In genomic region chr22:32920032-32920628, GRCh38 we compare ENCODE assay signal across 12 cellular contexts.
DNase-seq lines count a peak whose midpoint lies in the region; ATAC-seq and TF ChIP-seq lines count a peak whose summit lies in the region.
"Had no signal": no experiment of that assay in that cellular context is flagged by ENCODE, and none has a peak within 500 bp of the region (broad histone marks: within the 10 kb centered on the region; RNA-seq: fewer than 3 reads in every experiment).

No MANE protein-coding gene starts in this region.

- peak; percentile 75 for DNase-seq in AG10803 (ENCODE audit: low read depth)
- peak; percentile 95 to 99 for DNase-seq in NOMO-1 (lab: John Stamatoyannopoulos, UW; ENCODE audit: unreplicated experiment in 2 of 2)
- DNase-seq in fibroblast of mammary gland (ENCODE audit: low read depth), result peak; percentile 67
- DNase-seq in myocyte (ENCODE audit: low read depth), result peak; percentile 30
- no peak for DNase-seq in hypothalamus (lab: John Stamatoyannopoulos, UW)
- no peak for DNase-seq in activated T-cell treated with anti-CD3 and anti-CD28 coated beads for 4 hours
- DNase-seq in kidney tubule cell (ENCODE audit: low spot score), result no peak
- DNase-seq: DMS79 treated with DMSO at 0.1 percent for 48 hours, naive B cell, SHP77 treated with DMSO at 0.1 percent for 48 hours had no signal

- no peak for TF ChIP-seq CTCF in AG10803 (conservative IDR thresholded peaks at IDR 0.05; ENCODE audit: low read length)
- TF ChIP-seq CTCF in fibroblast of mammary gland (conservative IDR thresholded peaks at IDR 0.05; ENCODE audit: control insufficient read depth, insufficient read depth, low read depth, low read length), result no peak

- H3K4me3 ChIP-seq in AG10803 (ENCODE audit: low read length), result no peak overlapping the region
- H3K4me3 ChIP-seq in fibroblast of mammary gland (ENCODE audit: control insufficient read depth, low read depth, low read length), result no peak overlapping the region

- no peak for ATAC-seq in GM18873 (IDR thresholded peaks at IDR 0.05; ENCODE audit: low FRiP score, unreplicated experiment)
- ATAC-seq: activated naive CD4-positive, alpha-beta T cell treated with anti-CD3 and anti-CD28 coated beads, Interleukin-2, amount 50 U/mL, for 72 hours had no signal

Comparison
In these comparisons a context has a peak if more than half of its experiments do, and no peak if none do; other contexts are left out.
1. DNase-seq: peak in AG10803 (single experiment), NOMO-1 (2 of 2), fibroblast of mammary gland (single experiment) and myocyte (single experiment); none in hypothalamus (0 of 51), activated T-cell treated with anti-CD3 and anti-CD28 coated beads for 4 hours (single experiment) and kidney tubule cell (single experiment).